In the genomic region with DNA sequence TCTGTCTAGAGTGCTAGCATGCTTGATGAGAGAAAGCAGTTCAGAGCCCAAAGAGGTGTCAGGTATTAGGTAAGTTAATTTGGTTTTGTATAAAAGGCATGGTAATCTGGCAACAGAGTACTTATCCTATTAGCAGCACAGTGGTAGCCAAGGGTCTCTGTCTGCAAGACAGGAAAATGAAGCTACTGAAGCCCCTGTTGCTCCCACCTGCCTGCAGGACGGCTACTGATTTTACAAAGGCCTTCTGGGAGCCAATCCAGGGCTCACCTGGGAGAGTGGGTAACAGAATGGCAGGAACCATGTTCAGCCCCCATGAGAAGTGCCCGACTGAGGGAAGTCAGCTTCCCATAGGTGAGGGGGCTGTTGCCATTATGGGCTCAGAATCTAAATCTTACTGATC, we compare ENCODE assay signal across 9 cellular contexts. TPM values are rescaled to one million over a fixed set of nuclear protein-coding genes. Genes with fewer than 3 reads are reported as not detected.
"Had no signal": no experiment of that assay in that cellular context is flagged by ENCODE, and none has a peak within 500 bp of the region (broad histone marks: within the 10 kb centered on the region; RNA-seq: fewer than 3 reads in every experiment).

No MANE protein-coding gene starts in this region.

RNA-seq across cellular contexts. Expression of a gene that starts 36.8 kb away (rescaled TPM):
- total RNA-seq: activated CD4-positive, alpha-beta memory T cell treated with anti-CD3 and anti-CD28 coated beads, Interleukin-2, amount 10 ng/mL, durations not matched to agents 7 days and 5 days; activated CD4-positive, alpha-beta T cell treated with anti-CD3 and anti-CD28 coated beads for 36 hours; activated CD4-positive, alpha-beta T cell treated with anti-CD3 and anti-CD28 coated beads, Interleukin-2, amount 10 ng/mL, durations not matched to agents 7 days and 5 days; activated CD8-positive, alpha-beta memory T cell treated with anti-CD3 and anti-CD28 coated beads, Interleukin-2, amount 10 ng/mL, durations not matched to agents 7 days and 5 days; activated CD8-positive, alpha-beta T cell treated with anti-CD3 and anti-CD28 coated beads, Interleukin-2, amount 10 ng/mL, durations not matched to agents 7 days and 5 days; activated naive CD4-positive, alpha-beta T cell treated with anti-CD3 and anti-CD28 coated beads for 36 hours; activated naive CD8-positive, alpha-beta T cell treated with anti-CD3 and anti-CD28 coated beads, Interleukin-2, amount 10 ng/mL, durations not matched to agents 7 days and 5 days; ascending aorta; cardiac septum had no signal
